8 cellular contexts compared by ENCODE assay signal in genomic region chr14:81303258-81303935, GRCh38.
A peak's percentile ranks its signal among the peaks of the same experiment; 100 is the strongest.
DNase-seq lines count a peak whose midpoint lies in the region; ATAC-seq and TF ChIP-seq lines count a peak whose summit lies in the region.

No MANE protein-coding gene starts in this region.

- ATAC-seq in GM21367 (IDR thresholded peaks at IDR 0.05; ENCODE audit: unreplicated experiment) (peak; percentile 83), HG03558 (IDR thresholded peaks at IDR 0.05; ENCODE audit: extremely low read depth, unreplicated experiment) (peak; percentile 94), foreskin keratinocyte (peak; percentile 92)

- H3K27me3 ChIP-seq in foreskin keratinocyte: no peaks in the 10 kb centered on the region

- TF ChIP-seq CTCF in foreskin keratinocyte (conservative IDR thresholded peaks at IDR 0.05): no peak

- peaks cover 23% of the 10 kb centered on the region for H3K4me1 ChIP-seq in foreskin keratinocyte

- H3K27ac ChIP-seq in foreskin keratinocyte: no peak overlapping the region

- peak; percentile 28 for DNase-seq in GDM1 (lab: John Stamatoyannopoulos, UW)
- DNase-seq in SHP77 treated with DMSO at 0.1 percent for 48 hours (lab: John Stamatoyannopoulos, UW): peak; percentile 19
- DNase-seq in foreskin keratinocyte: peak; percentile 59 to 69
- peak; percentile 11 to 51 for DNase-seq in stimulated activated CD8-positive, alpha-beta memory T cell treated with anti-CD3 and anti-CD28 coated beads, Interleukin-7, amount 100 ng/mL, for 48 hours (ENCODE audit: extremely low read depth in 1 of 2, low read depth in 1 of 2)
- DNase-seq in NCI-H2227 treated with DMSO at 0.1 percent for 48 hours (lab: John Stamatoyannopoulos, UW): no peak
- DNase-seq in cortex of kidney (lab: John Stamatoyannopoulos, UW): no peak

Comparison
In these comparisons a context has a peak if more than half of its experiments do, and no peak if none do; other contexts are left out.
1. DNase-seq: peak in GDM1 (single experiment), SHP77 treated with DMSO at 0.1 percent for 48 hours (single experiment), foreskin keratinocyte (2 of 2) and stimulated activated CD8-positive, alpha-beta memory T cell treated with anti-CD3 and anti-CD28 coated beads, Interleukin-7, amount 100 ng/mL, for 48 hours (2 of 2); none in NCI-H2227 treated with DMSO at 0.1 percent for 48 hours (single experiment) and cortex of kidney (single experiment).
2. Peak in every context shown above with its lines, with median percentiles within 50 percentile points of each other: ATAC-seq.